Comparison of ENCODE assay signal across 20 cellular contexts in the genomic region with DNA sequence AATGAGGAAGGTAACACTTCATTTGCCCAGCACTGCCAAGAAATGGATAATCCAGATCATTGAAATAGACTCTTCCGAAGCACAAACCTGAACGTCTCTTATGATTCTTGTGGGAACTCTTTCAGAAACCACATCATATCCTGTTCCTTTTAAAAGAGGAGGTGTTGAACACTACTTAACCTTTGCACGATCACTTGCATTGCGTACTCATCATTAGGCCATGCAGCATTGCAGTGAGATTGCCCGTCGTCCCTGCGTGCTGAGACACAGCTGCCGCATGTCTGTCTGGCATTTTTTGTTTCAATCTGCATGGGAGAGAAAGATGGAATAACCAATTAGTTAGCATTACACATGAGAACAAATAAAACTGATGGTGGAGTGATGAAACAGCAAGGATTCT. TPM values are rescaled to one million over a fixed set of nuclear protein-coding genes. Genes with fewer than 3 reads are reported as not detected.
DNase-seq lines count a peak whose midpoint lies in the region; TF ChIP-seq lines count a peak whose summit lies in the region.
"Had no signal": no experiment of that assay in that cellular context is flagged by ENCODE, and none has a peak within 500 bp of the region (broad histone marks: within the 10 kb centered on the region; RNA-seq: fewer than 3 reads in every experiment).

No MANE protein-coding gene starts in this region.

- H3K27ac Mint-ChIP-seq in glutamatergic neuron (ENCODE audit: unreplicated experiment) = no peak overlapping the region
- H3K27ac Mint-ChIP-seq: GM23338 had no signal

- no peaks in the 10 kb centered on the region for H3K36me3 Mint-ChIP-seq in glutamatergic neuron (ENCODE audit: unreplicated experiment)

- DNase-seq in NCI-H2171 treated with DMSO at 0.1 percent for 48 hours (lab: John Stamatoyannopoulos, UW) (peak; percentile 42), NCI-H2171 (lab: John Stamatoyannopoulos, UW) (no peak), DMS79 treated with DMSO at 0.1 percent for 48 hours (lab: John Stamatoyannopoulos, UW) (peak; percentile 90), NCI-H2029 treated with DMSO at 0.1 percent for 48 hours (lab: John Stamatoyannopoulos, UW) (peak; percentile 4), epithelial cell of esophagus (ENCODE audit: low read depth) (peak; percentile 60), medulla oblongata (ENCODE audit: extremely low spot score) (no peak), glutamatergic neuron (no peak)
- DNase-seq: Calu3, EL, GDM1, HCEC 1CT, KG1, NCI-H1048, NCI-H2107, NCI-H69, Right ventricle myocardium superior, RPMI8226 had no signal

- peaks cover 1% of the 10 kb centered on the region for H3K9me3 Mint-ChIP-seq in glutamatergic neuron (ENCODE audit: unreplicated experiment)
- H3K9me3 Mint-ChIP-seq: GM23338 had no signal

- no peak overlapping the region for H3K4me3 ChIP-seq in epithelial cell of esophagus (ENCODE audit: low read length)
- H3K4me3 ChIP-seq: GM12878, GM23338, SJSA1 had no signal

- H3K4me3 Mint-ChIP-seq in glutamatergic neuron (ENCODE audit: unreplicated experiment) = no peak overlapping the region
- H3K4me3 Mint-ChIP-seq: GM23338 had no signal

- H3K27me3 Mint-ChIP-seq in glutamatergic neuron (ENCODE audit: unreplicated experiment) = peaks cover 2% of the 10 kb centered on the region

- H3K4me1 Mint-ChIP-seq in glutamatergic neuron (ENCODE audit: low read depth, unreplicated experiment) = peaks cover 6% of the 10 kb centered on the region
- H3K4me1 Mint-ChIP-seq: GM23338 had no signal

- TF ChIP-seq CTCF in epithelial cell of esophagus (IDR thresholded peaks at IDR 0.05; ENCODE audit: insufficient read depth, low read depth, low read length, missing control alignments) (no peak), glutamatergic neuron (IDR thresholded peaks at IDR 0.05; ENCODE audit: partially characterized antibody, unreplicated experiment) (no peak)

RNA-seq across cellular contexts. Expression of gene PLPP4, which starts 25.7 kb away (rescaled TPM):
- 2.6 TPM for total RNA-seq in glutamatergic neuron (ENCODE audit: unreplicated experiment)
- total RNA-seq: Calu3, Right ventricle myocardium superior had no signal

Comparison
In these comparisons a context has a peak if more than half of its experiments do, and no peak if none do; other contexts are left out.
1. DNase-seq: peak in NCI-H2171 treated with DMSO at 0.1 percent for 48 hours (single experiment), DMS79 treated with DMSO at 0.1 percent for 48 hours (single experiment), NCI-H2029 treated with DMSO at 0.1 percent for 48 hours (single experiment) and epithelial cell of esophagus (single experiment); none in NCI-H2171 (single experiment), medulla oblongata (single experiment) and glutamatergic neuron (single experiment).